ENCODE assay signal across 19 cellular contexts in genomic region chr20:56166781-56167465, GRCh38.
DNase-seq lines count a peak whose midpoint lies in the region; ATAC-seq lines count a peak whose summit lies in the region.
"Had no signal": no experiment of that assay in that cellular context is flagged by ENCODE, and none has a peak within 500 bp of the region (broad histone marks: within the 10 kb centered on the region; RNA-seq: fewer than 3 reads in every experiment).

No MANE protein-coding gene starts in this region.

- ATAC-seq in GM18868 (IDR thresholded peaks at IDR 0.05; ENCODE audit: unreplicated experiment): no peak
- ATAC-seq: sciatic nerve had no signal

- DNase-seq in COLO668 (lab: John Stamatoyannopoulos, UW; ENCODE audit: unreplicated experiment): peak; percentile 7
- peak; percentile 8 for DNase-seq in Daoy (ENCODE audit: low read depth)
- peak; percentile 68 for DNase-seq in NCI-H2029 treated with DMSO at 0.1 percent for 48 hours (lab: John Stamatoyannopoulos, UW)
- peak; percentile 78 for DNase-seq in NCI-H774 (lab: John Stamatoyannopoulos, UW)
- DNase-seq in NCI-H1694 treated with DMSO at 0.1 percent for 48 hours (lab: John Stamatoyannopoulos, UW): no peak
- DNase-seq in activated CD4-positive, alpha-beta T cell treated with anti-CD3 and anti-CD28 coated beads for 4 hours: no peak
- DNase-seq in stimulated activated CD4-positive, alpha-beta T cell treated with anti-CD3 and anti-CD28 coated beads, Interleukin-2, amount 100 ng/mL, for 24 hours: no peak
- DNase-seq: activated CD4-positive, alpha-beta T cell treated with anti-CD3 and anti-CD28 coated beads, Interleukin-2, amount 10 ng/mL, durations not matched to agents 7 days and 5 days; activated naive CD4-positive, alpha-beta T cell treated with anti-CD3 and anti-CD28 coated beads for 36 hours; activated T-cell treated with anti-CD3 and anti-CD28 coated beads, Interleukin-2, amount 50 U/mL, for 48 hours; brain microvascular endothelial cell; effector CD4-positive, alpha-beta T cell; GDM1; kidney glomerular epithelial cell; mammary epithelial cell; RPMI8226; SK-N-SH had no signal

Comparison
In these comparisons a context has a peak if more than half of its experiments do, and no peak if none do; other contexts are left out.
1. DNase-seq: peak in COLO668 (single experiment), Daoy (single experiment), NCI-H2029 treated with DMSO at 0.1 percent for 48 hours (single experiment) and NCI-H774 (single experiment); none in NCI-H1694 treated with DMSO at 0.1 percent for 48 hours (single experiment), activated CD4-positive, alpha-beta T cell treated with anti-CD3 and anti-CD28 coated beads for 4 hours (0 of 2) and stimulated activated CD4-positive, alpha-beta T cell treated with anti-CD3 and anti-CD28 coated beads, Interleukin-2, amount 100 ng/mL, for 24 hours (0 of 2).